In genomic region chr2:131054488-131054887, GRCh38 we compare ENCODE assay signal across 7 cellular contexts.
"Had no signal": no experiment of that assay in that cellular context is flagged by ENCODE, and none has a peak within 500 bp of the region (broad histone marks: within the 10 kb centered on the region; RNA-seq: fewer than 3 reads in every experiment).

No MANE protein-coding gene starts in this region.

- DNase-seq: GM23248, GOT3, HCEC 1CT, IMR-90, Kasumi-1, KG1 had no signal

- H3K9ac ChIP-seq: GM23248 had no signal

- ATAC-seq: K562 had no signal

- H3K4me3 ChIP-seq: GM23248, K562 had no signal

- H2AFZ ChIP-seq: GM23248 had no signal
